1 cellular context compared by ENCODE assay signal in the genomic region with DNA sequence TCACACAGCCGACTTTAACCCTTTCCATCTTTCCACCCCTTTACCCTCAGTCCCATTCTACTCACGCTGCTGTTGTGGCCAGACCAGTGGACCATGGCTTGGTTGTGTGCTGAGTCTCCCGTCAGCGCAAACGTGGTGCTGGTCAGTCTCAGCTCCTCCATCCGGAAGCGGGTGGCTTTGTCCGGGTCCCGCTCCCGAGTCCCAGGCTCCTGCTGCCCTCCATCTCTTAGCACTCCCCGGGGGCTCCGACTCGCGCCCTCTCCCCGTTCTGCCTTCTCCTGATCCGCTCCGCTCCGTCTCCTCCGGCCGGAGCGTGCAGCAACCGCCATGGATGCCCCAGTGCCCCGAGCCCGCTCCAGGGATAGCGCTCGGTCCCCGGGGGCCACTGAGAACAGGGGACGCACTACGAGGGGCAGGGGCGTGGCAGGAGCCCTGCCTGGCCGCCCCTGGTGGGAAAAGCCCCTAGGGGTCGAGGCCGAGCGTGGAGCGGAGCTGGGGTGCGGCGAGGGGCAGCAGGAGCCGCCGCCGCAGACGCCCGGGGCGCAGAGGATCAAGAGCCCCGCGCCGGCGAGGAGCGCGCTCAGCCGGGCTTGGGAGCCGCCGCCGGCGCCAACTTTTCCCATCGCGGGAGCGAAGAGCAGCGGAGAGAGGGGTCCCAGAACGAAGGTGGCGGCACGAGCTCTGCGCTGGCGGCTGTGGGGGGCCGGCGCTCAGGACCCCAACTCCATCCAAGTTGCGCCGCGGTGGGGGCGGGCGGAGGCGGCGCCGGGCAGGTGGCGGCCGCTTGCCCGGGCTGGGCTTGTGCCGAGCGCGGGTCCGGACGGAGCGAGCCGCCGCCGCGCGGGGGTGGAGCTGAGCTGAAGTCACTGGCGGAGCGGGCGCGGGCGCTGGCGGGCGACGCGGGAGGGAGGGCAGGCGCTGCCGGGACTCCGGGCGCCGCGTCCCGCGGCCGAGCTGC.
TF ChIP-seq lines count a peak whose summit lies in the region.

A gene (minus strand): TSS at position 803 of the 958 bp plus-strand sequence.

TF ChIP-seq in HepG2, 621 proteins besides CTCF, POLR2A, EP300 and RAD21 (continued from another document):
- TF ChIP-seq, protein P1, sequence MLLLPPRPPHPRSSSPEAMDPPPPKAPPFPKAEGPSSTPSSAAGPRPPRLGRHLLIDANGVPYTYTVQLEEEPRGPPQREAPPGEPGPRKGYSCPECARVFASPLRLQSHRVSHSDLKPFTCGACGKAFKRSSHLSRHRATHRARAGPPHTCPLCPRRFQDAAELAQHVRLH (CRISPR knock-in tag; IDR thresholded peaks at IDR 0.05; ENCODE audit: borderline replicate concordance, low read depth): no peak
- TF ChIP-seq, protein P2, sequence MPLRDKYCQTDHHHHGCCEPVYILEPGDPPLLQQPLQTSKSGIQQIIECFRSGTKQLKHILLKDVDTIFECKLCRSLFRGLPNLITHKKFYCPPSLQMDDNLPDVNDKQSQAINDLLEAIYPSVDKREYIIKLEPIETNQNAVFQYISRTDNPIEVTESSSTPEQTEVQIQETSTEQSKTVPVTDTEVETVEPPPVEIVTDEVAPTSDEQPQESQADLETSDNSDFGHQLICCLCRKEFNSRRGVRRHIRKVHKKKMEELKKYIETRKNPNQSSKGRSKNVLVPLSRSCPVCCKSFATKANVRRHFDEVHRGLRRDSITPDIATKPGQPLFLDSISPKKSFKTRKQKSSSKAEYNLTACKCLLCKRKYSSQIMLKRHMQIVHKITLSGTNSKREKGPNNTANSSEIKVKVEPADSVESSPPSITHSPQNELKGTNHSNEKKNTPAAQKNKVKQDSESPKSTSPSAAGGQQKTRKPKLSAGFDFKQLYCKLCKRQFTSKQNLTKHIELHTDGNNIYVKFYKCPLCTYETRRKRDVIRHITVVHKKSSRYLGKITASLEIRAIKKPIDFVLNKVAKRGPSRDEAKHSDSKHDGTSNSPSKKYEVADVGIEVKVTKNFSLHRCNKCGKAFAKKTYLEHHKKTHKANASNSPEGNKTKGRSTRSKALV (CRISPR knock-in tag; IDR thresholded peaks at IDR 0.05): peak; percentile 15; the same call in 1 of the 2 replicates
